In the genomic region with DNA sequence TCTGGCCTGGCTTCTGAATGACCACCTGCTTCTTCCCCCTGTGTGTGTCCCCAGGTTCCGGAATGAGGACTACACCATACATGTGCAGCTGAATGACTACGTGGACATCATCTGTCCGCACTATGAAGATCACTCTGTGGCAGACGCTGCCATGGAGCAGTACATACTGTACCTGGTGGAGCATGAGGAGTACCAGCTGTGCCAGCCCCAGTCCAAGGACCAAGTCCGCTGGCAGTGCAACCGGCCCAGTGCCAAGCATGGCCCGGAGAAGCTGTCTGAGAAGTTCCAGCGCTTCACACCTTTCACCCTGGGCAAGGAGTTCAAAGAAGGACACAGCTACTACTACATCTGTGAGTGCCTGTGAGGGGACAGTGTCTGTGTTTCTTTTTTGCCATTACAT, we compare ENCODE assay signal across 12 cellular contexts. TPM values are rescaled to one million over a fixed set of nuclear protein-coding genes. Genes with fewer than 3 reads are reported as not detected.
DNase-seq lines count a peak whose midpoint lies in the region; ATAC-seq and TF ChIP-seq lines count a peak whose summit lies in the region.
"Had no signal": no experiment of that assay in that cellular context is flagged by ENCODE, and none has a peak within 500 bp of the region (broad histone marks: within the 10 kb centered on the region; RNA-seq: fewer than 3 reads in every experiment).

No MANE protein-coding gene starts in this region.

- H3K9me3 Mint-ChIP-seq in activated naive CD4-positive, alpha-beta T cell treated with anti-CD3 and anti-CD28 coated beads, Interleukin-2, amount 50 U/mL, for 24 hours: no peaks in the 10 kb centered on the region
- no peaks in the 10 kb centered on the region for H3K9me3 Mint-ChIP-seq in neural crest cell
- H3K9me3 Mint-ChIP-seq in activated T-cell treated with anti-CD3 and anti-CD28 coated beads, Interleukin-2, amount 50 U/mL, for 4 hours: no peaks in the 10 kb centered on the region

- no peaks in the 10 kb centered on the region for H3K36me3 Mint-ChIP-seq in activated naive CD4-positive, alpha-beta T cell treated with anti-CD3 and anti-CD28 coated beads, Interleukin-2, amount 50 U/mL, for 24 hours
- H3K36me3 Mint-ChIP-seq in neural crest cell (ENCODE audit: low read depth): peaks cover 2% of the 10 kb centered on the region
- no peaks in the 10 kb centered on the region for H3K36me3 Mint-ChIP-seq in activated T-cell treated with anti-CD3 and anti-CD28 coated beads, Interleukin-2, amount 50 U/mL, for 4 hours (ENCODE audit: insufficient read depth)

- DNase-seq in activated naive CD4-positive, alpha-beta T cell (lab: John Stamatoyannopoulos, UW): no peak
- peak; percentile 80 for DNase-seq in left ventricle myocardium superior
- DNase-seq in neural crest cell (ENCODE audit: low read depth, low spot score): no peak
- DNase-seq in central memory CD4-positive, alpha-beta T cell: no peak
- no peak for DNase-seq in activated T-cell treated with anti-CD3 and anti-CD28 coated beads, Interleukin-2, amount 50 U/mL, for 4 hours
- no peak for DNase-seq in NK-92 treated with Interleukin-12 subunit alpha and Interleukin-12 subunit beta, amount 100 ng/mL, for 24 hours (lab: John Stamatoyannopoulos, UW)
- no peak for DNase-seq in CD1c-positive myeloid dendritic cell (ENCODE audit: extremely low spot score)
- DNase-seq: activated effector memory CD4-positive, alpha-beta T cell treated with anti-CD3 and anti-CD28 coated beads, Interleukin-2, amount 50 U/mL, for 16 hours; NCI-H1048; T-helper 9 cell had no signal

- peaks cover 49% of the 10 kb centered on the region for H3K4me1 Mint-ChIP-seq in activated naive CD4-positive, alpha-beta T cell treated with anti-CD3 and anti-CD28 coated beads, Interleukin-2, amount 50 U/mL, for 24 hours
- peaks cover 57% of the 10 kb centered on the region for H3K4me1 Mint-ChIP-seq in neural crest cell
- H3K4me1 Mint-ChIP-seq in activated T-cell treated with anti-CD3 and anti-CD28 coated beads, Interleukin-2, amount 50 U/mL, for 4 hours (ENCODE audit: low read depth): peaks cover 50% of the 10 kb centered on the region

- TF ChIP-seq CTCF in neural crest cell (conservative IDR thresholded peaks at IDR 0.05): no peak

- intact Hi-C loops in left ventricle myocardium superior (cut with micrococcal nuclease): no loop called here

- peak; percentile 11 for ATAC-seq in left ventricle myocardium superior
- no peak for ATAC-seq in activated T-cell treated with anti-CD3 and anti-CD28 coated beads, Interleukin-2, amount 50 U/mL, for 4 hours
- ATAC-seq: esophagus mucosa had no signal

- peak overlapping the region; percentile 9 for H3K27ac Mint-ChIP-seq in activated naive CD4-positive, alpha-beta T cell treated with anti-CD3 and anti-CD28 coated beads, Interleukin-2, amount 50 U/mL, for 24 hours
- H3K27ac Mint-ChIP-seq in neural crest cell (ENCODE audit: unreplicated experiment): no peak overlapping the region

- no peak overlapping the region for H3K4me3 Mint-ChIP-seq in activated naive CD4-positive, alpha-beta T cell treated with anti-CD3 and anti-CD28 coated beads, Interleukin-2, amount 50 U/mL, for 24 hours
- peak overlapping the region; percentile 68 for H3K4me3 Mint-ChIP-seq in neural crest cell
- no peak overlapping the region for H3K4me3 Mint-ChIP-seq in activated T-cell treated with anti-CD3 and anti-CD28 coated beads, Interleukin-2, amount 50 U/mL, for 4 hours

- no peaks in the 10 kb centered on the region for H3K27me3 Mint-ChIP-seq in activated naive CD4-positive, alpha-beta T cell treated with anti-CD3 and anti-CD28 coated beads, Interleukin-2, amount 50 U/mL, for 24 hours
- H3K27me3 Mint-ChIP-seq in neural crest cell (ENCODE audit: low read depth): peaks cover 64% of the 10 kb centered on the region
- peaks cover 12% of the 10 kb centered on the region for H3K27me3 Mint-ChIP-seq in activated T-cell treated with anti-CD3 and anti-CD28 coated beads, Interleukin-2, amount 50 U/mL, for 4 hours (ENCODE audit: low read depth)

RNA-seq across cellular contexts. Expression of a gene that starts 3.6 kb away (rescaled TPM):
- total RNA-seq in left ventricle myocardium superior (51.0 TPM), neural crest cell (0.50 and 0.77 TPM in 2 replicates)
- total RNA-seq in activated T-cell treated with anti-CD3 and anti-CD28 coated beads, Interleukin-2, amount 50 U/mL, for 4 hours: under 1 TPM; 0.30 to 0.61 (median 0.32) TPM

RNA-seq across cellular contexts. Expression of a gene that starts 4.4 kb away (rescaled TPM):
- total RNA-seq in left ventricle myocardium superior: 8.8 TPM
- 23.2 and 25.1 TPM in 2 replicates for total RNA-seq in neural crest cell
- 10 to 100 TPM; 29.1 to 36.0 (median 33.5) TPM for total RNA-seq in activated T-cell treated with anti-CD3 and anti-CD28 coated beads, Interleukin-2, amount 50 U/mL, for 4 hours

RNA-seq across cellular contexts. Expression of a gene that starts 9.0 kb away (rescaled TPM):
- total RNA-seq in left ventricle myocardium superior (52.4 TPM), neural crest cell (77.7 and 80.0 TPM in 2 replicates)
- 10 to 100 TPM; 28.2 to 39.2 (median 33.0) TPM for total RNA-seq in activated T-cell treated with anti-CD3 and anti-CD28 coated beads, Interleukin-2, amount 50 U/mL, for 4 hours

RNA-seq across cellular contexts. Expression of a gene that starts 41.8 kb away (rescaled TPM):
- total RNA-seq in left ventricle myocardium superior (134 TPM), neural crest cell (125 and 152 TPM in 2 replicates)
- 100 to 1,000 TPM; 191 to 204 (median 193) TPM for total RNA-seq in activated T-cell treated with anti-CD3 and anti-CD28 coated beads, Interleukin-2, amount 50 U/mL, for 4 hours

RNA-seq across cellular contexts. Expression of a gene that starts 42.4 kb away (rescaled TPM):
- 0.22 TPM for total RNA-seq in left ventricle myocardium superior
- 9.8 and 10.0 TPM in 2 replicates for total RNA-seq in neural crest cell
- 1 to 10 TPM; 3.5 to 4.4 (median 3.5) TPM for total RNA-seq in activated T-cell treated with anti-CD3 and anti-CD28 coated beads, Interleukin-2, amount 50 U/mL, for 4 hours

Comparison
In these comparisons a context has a peak if more than half of its experiments do, and no peak if none do; other contexts are left out.
1. RNA of a gene that starts 3.6 kb away (total RNA-seq): 51.0 TPM in left ventricle myocardium superior (single experiment); 0.50 to 0.77 TPM in neural crest cell and 0.30 to 0.61 TPM in activated T-cell treated with anti-CD3 and anti-CD28 coated beads, Interleukin-2, amount 50 U/mL, for 4 hours; every median in the first group is over 10 times any median in the second.